1 cellular context compared by ENCODE assay signal in genomic region chr6:134173936-134174789, GRCh38.
TF ChIP-seq lines count a peak whose summit lies in the region.

No MANE protein-coding gene starts in this region.

TF ChIP-seq in K562, 482 proteins besides CTCF, POLR2A, EP300 and RAD21 (continued from another document and continues in another):
- TF ChIP-seq THRB (CRISPR knock-in tag; conservative IDR thresholded peaks at IDR 0.05) = 0 out of 2 replicates have a peak, but pooled peaks have one; percentile 58
- no peak for TF ChIP-seq MED1 (CRISPR knock-in tag; IDR thresholded peaks at IDR 0.05; ENCODE audit: borderline replicate concordance)
- TF ChIP-seq THRA (IDR thresholded peaks at IDR 0.05) = no peak
- TF ChIP-seq ZNF740 (CRISPR knock-in tag; IDR thresholded peaks at IDR 0.05) = no peak
- no peak for TF ChIP-seq ZNF740 (tag; IDR thresholded peaks at IDR 0.05)
- peak; percentile 100 for TF ChIP-seq ZSCAN29 (IDR thresholded peaks at IDR 0.05)
- TF ChIP-seq ZC3H4 (CRISPR knock-in tag; IDR thresholded peaks at IDR 0.05; ENCODE audit: borderline replicate concordance) = no peak
- TF ChIP-seq EP400 (IDR thresholded peaks at IDR 0.05) = peak; percentile 49; the same call in 1 of the 2 replicates
- TF ChIP-seq KLF6 (CRISPR knock-in tag; IDR thresholded peaks at IDR 0.05; ENCODE audit: borderline replicate concordance) = no peak
- TF ChIP-seq ZNF830 (CRISPR knock-in tag; IDR thresholded peaks at IDR 0.05) = peak; percentile 77; the same call in 1 of the 2 replicates
- TF ChIP-seq SIRT6 (IDR thresholded peaks at IDR 0.05; ENCODE audit: low read depth, low read length) = no peak
- TF ChIP-seq CHCHD3 (CRISPR knock-in tag; IDR thresholded peaks at IDR 0.05) = no peak
- TF ChIP-seq GTF2F1 (IDR thresholded peaks at IDR 0.05; ENCODE audit: low read depth, low read length) = no peak
- no peak for TF ChIP-seq ETV5 (CRISPR knock-in tag; IDR thresholded peaks at IDR 0.05; ENCODE audit: low read depth)
- no peak for TF ChIP-seq ZNF274 (IDR thresholded peaks at IDR 0.05; ENCODE audit: borderline replicate concordance, low read depth, low read length)
- no peak for TF ChIP-seq MEF2D (tag; conservative IDR thresholded peaks at IDR 0.05; ENCODE audit: low read depth)
- TF ChIP-seq NFYB (IDR thresholded peaks at IDR 0.05; ENCODE audit: extremely low read depth, insufficient read length) = no peak
- TF ChIP-seq PML (IDR thresholded peaks at IDR 0.05; ENCODE audit: low read length) = no peak
- TF ChIP-seq MYNN (IDR thresholded peaks at IDR 0.05) = no peak
- no peak for TF ChIP-seq MYNN (CRISPR knock-in tag; IDR thresholded peaks at IDR 0.05)
- peak; percentile 93; the same call in 1 of the 2 replicates for TF ChIP-seq CGGBP1 (CRISPR knock-in tag; IDR thresholded peaks at IDR 0.05)
- no peak for TF ChIP-seq ARHGAP35 (IDR thresholded peaks at IDR 0.05; ENCODE audit: partially characterized antibody)
- TF ChIP-seq MAFG (tag; conservative IDR thresholded peaks at IDR 0.05) = peak; percentile 22; the same call in 1 of the 2 replicates
- no peak; the same call in 1 of the 2 replicates for TF ChIP-seq MAFF (IDR thresholded peaks at IDR 0.05; ENCODE audit: low read length)
- peak; percentile 10; the same call in 1 of the 2 replicates for TF ChIP-seq DPF2 (IDR thresholded peaks at IDR 0.05)
- no peak for TF ChIP-seq MYC (IDR thresholded peaks at IDR 0.05; ENCODE audit: low read depth, low read length)
- no peak for TF ChIP-seq MYC (CRISPR knock-in tag; IDR thresholded peaks at IDR 0.05; ENCODE audit: borderline replicate concordance, low read depth)
- no peak for TF ChIP-seq USF2 (CRISPR knock-in tag; IDR thresholded peaks at IDR 0.05)
- TF ChIP-seq GATAD2B (IDR thresholded peaks at IDR 0.05; ENCODE audit: borderline replicate concordance) = 0 out of 2 replicates have a peak, but pooled peaks have one; percentile 30
- no peak for TF ChIP-seq ZNF143 (CRISPR knock-in tag; IDR thresholded peaks at IDR 0.05)
- peak; percentile 95 for TF ChIP-seq DEAF1 (CRISPR knock-in tag; IDR thresholded peaks at IDR 0.05)
- TF ChIP-seq ZNF24 (IDR thresholded peaks at IDR 0.05) = peak; percentile 24; the same call in 1 of the 2 replicates
- no peak for TF ChIP-seq STAT5A (IDR thresholded peaks at IDR 0.05; ENCODE audit: borderline replicate concordance, low read length)
- TF ChIP-seq KAT8 (IDR thresholded peaks at IDR 0.05; ENCODE audit: low read depth) = no peak
- TF ChIP-seq PHF8 (IDR thresholded peaks at IDR 0.05; ENCODE audit: borderline replicate concordance, low read length) = peak; percentile 82; the same call in 1 of the 2 replicates
- no peak for TF ChIP-seq KDM4B (IDR thresholded peaks at IDR 0.05; ENCODE audit: borderline replicate concordance in 2 of 2, low read depth in 1 of 2)
- no peak for TF ChIP-seq THAP12 (CRISPR knock-in tag; IDR thresholded peaks at IDR 0.05)
- TF ChIP-seq CCAR2 (IDR thresholded peaks at IDR 0.05; ENCODE audit: low read depth, low read length) = no peak
- TF ChIP-seq CREB5 (CRISPR knock-in tag; IDR thresholded peaks at IDR 0.05) = no peak
- peak; percentile 71 for TF ChIP-seq ARID3A (IDR thresholded peaks at IDR 0.05; ENCODE audit: borderline replicate concordance, low read depth, low read length)
- TF ChIP-seq HNRNPL (IDR thresholded peaks at IDR 0.05; ENCODE audit: low read depth, low read length) = no peak
- no peak for TF ChIP-seq POLR2G (IDR thresholded peaks at IDR 0.05; ENCODE audit: low read depth, low read length)
- peak; percentile 17; the same call in 1 of the 2 replicates for TF ChIP-seq NCOA1 (IDR thresholded peaks at IDR 0.05; ENCODE audit: low read depth)
